ENCODE assay signal across 9 cellular contexts in genomic region chr3:125140817-125141595, GRCh38.
DNase-seq lines count a peak whose midpoint lies in the region; ATAC-seq and TF ChIP-seq lines count a peak whose summit lies in the region.
"Had no signal": no experiment of that assay in that cellular context is flagged by ENCODE, and none has a peak within 500 bp of the region (broad histone marks: within the 10 kb centered on the region; RNA-seq: fewer than 3 reads in every experiment).

No MANE protein-coding gene starts in this region.

- peaks cover 19% of the 10 kb centered on the region for H3K4me1 ChIP-seq in hepatocyte (ENCODE audit: insufficient read depth)
- H3K4me1 ChIP-seq in tibial nerve = peaks cover 0 to 75% (median 20%) of the 10 kb centered on the region in 4 donors

- no peaks in the 10 kb centered on the region for H3K36me3 Mint-ChIP-seq in activated naive CD4-positive, alpha-beta T cell treated with anti-CD3 and anti-CD28 coated beads, Interleukin-2, amount 50 U/mL, for 24 hours

- peak overlapping the region; percentile 75 for H3K4me2 ChIP-seq in hepatocyte

- H3K27me3 ChIP-seq in hepatocyte (no peaks in the 10 kb centered on the region), tibial nerve (no peaks in the 10 kb centered on the region)

- no peak for TF ChIP-seq POLR2A in tibial nerve (IDR thresholded peaks at IDR 0.05)

- ATAC-seq in HG03457 (IDR thresholded peaks at IDR 0.05; ENCODE audit: unreplicated experiment) (no peak), GM18907 (IDR thresholded peaks at IDR 0.05; ENCODE audit: unreplicated experiment) (no peak)

- H3K27ac ChIP-seq in hepatocyte (no peak overlapping the region), tibial nerve (peak overlapping the region; percentile 2 to 69 (median 42))

- no peak for TF ChIP-seq EP300 in tibial nerve (IDR thresholded peaks at IDR 0.05)

- no peaks in the 10 kb centered on the region for H3K79me2 ChIP-seq in hepatocyte

- DNase-seq in activated naive CD4-positive, alpha-beta T cell treated with anti-CD3 and anti-CD28 coated beads, Interleukin-2, amount 50 U/mL, for 16 hours = no peak
- DNase-seq in LHCN-M2 (ENCODE audit: low read depth) = peak; percentile 64
- no peak for DNase-seq in hepatocyte (ENCODE audit: low spot score)
- no peak for DNase-seq in tibial nerve (ENCODE audit: low spot score in 2 of 2)
- DNase-seq in NCI-H2171 treated with DMSO at 0.1 percent for 48 hours (lab: John Stamatoyannopoulos, UW) = no peak
- DNase-seq: DND-41 had no signal

- H4K20me1 ChIP-seq in hepatocyte (ENCODE audit: insufficient read depth, poor library complexity, severe bottlenecking) = no peaks in the 10 kb centered on the region

- no peaks in the 10 kb centered on the region for H3K9me2 ChIP-seq in hepatocyte (replicated peaks; ENCODE audit: insufficient read depth)

- 83% methylated on average over 18 of the region's 19 CpGs for WGBS in hepatocyte (ENCODE audit: low lambda C conversion rate, missing lambda C conversion rate)
- 45 to 52% methylated on average over 15 to 19 of the region's 19 CpGs for WGBS in tibial nerve, 2 donors

- H2AFZ ChIP-seq in hepatocyte = peak overlapping the region; percentile 87

- H3K4me3 ChIP-seq in hepatocyte = no peak overlapping the region
- H3K4me3 ChIP-seq in tibial nerve = peak overlapping the region; percentile 27 to 52 (median 36)

- H3K9me3 Mint-ChIP-seq in activated naive CD4-positive, alpha-beta T cell treated with anti-CD3 and anti-CD28 coated beads, Interleukin-2, amount 50 U/mL, for 24 hours = no peaks in the 10 kb centered on the region

- TF ChIP-seq CTCF in hepatocyte (IDR thresholded peaks at IDR 0.05; ENCODE audit: poor library complexity) (no peak), tibial nerve (IDR thresholded peaks at IDR 0.05) (no peak)

- H3K4me1 Mint-ChIP-seq in activated naive CD4-positive, alpha-beta T cell treated with anti-CD3 and anti-CD28 coated beads, Interleukin-2, amount 50 U/mL, for 24 hours = peaks cover 34% of the 10 kb centered on the region

- no peaks in the 10 kb centered on the region for H3K36me3 ChIP-seq in hepatocyte (replicated peaks; ENCODE audit: insufficient read depth, low read depth)
- no peaks in the 10 kb centered on the region for H3K36me3 ChIP-seq in tibial nerve

- peak overlapping the region; percentile 70 for H3K4me3 Mint-ChIP-seq in activated naive CD4-positive, alpha-beta T cell treated with anti-CD3 and anti-CD28 coated beads, Interleukin-2, amount 50 U/mL, for 24 hours

- no peaks in the 10 kb centered on the region for H3K27me3 Mint-ChIP-seq in activated naive CD4-positive, alpha-beta T cell treated with anti-CD3 and anti-CD28 coated beads, Interleukin-2, amount 50 U/mL, for 24 hours

- H3K9me3 ChIP-seq in hepatocyte (ENCODE audit: low read depth) = no peaks in the 10 kb centered on the region
- no peaks in the 10 kb centered on the region for H3K9me3 ChIP-seq in tibial nerve

- no peak overlapping the region for H3K27ac Mint-ChIP-seq in activated naive CD4-positive, alpha-beta T cell treated with anti-CD3 and anti-CD28 coated beads, Interleukin-2, amount 50 U/mL, for 24 hours
